1 cellular context compared by ENCODE assay signal in genomic region chr5:168317096-168317520, GRCh38.
TF ChIP-seq lines count a peak whose summit lies in the region.

No MANE protein-coding gene starts in this region.

TF ChIP-seq in IMR-90, 13 proteins besides CTCF, POLR2A, EP300 and RAD21 (continued from another document):
- TF ChIP-seq USF2 (IDR thresholded peaks at IDR 0.05; ENCODE audit: low read depth, low read length) (no peak), SMC3 (IDR thresholded peaks at IDR 0.05; ENCODE audit: low read depth, low read length) (no peak), FOS (IDR thresholded peaks at IDR 0.05; ENCODE audit: low read depth, low read length) (no peak), RCOR1 (IDR thresholded peaks at IDR 0.05; ENCODE audit: insufficient replicate concordance, low read length) (no peak), CEBPB (IDR thresholded peaks at IDR 0.05; ENCODE audit: low read depth, low read length) (no peak), CHD1 (IDR thresholded peaks at IDR 0.05; ENCODE audit: low read depth, low read length) (no peak), MAFK (IDR thresholded peaks at IDR 0.05; ENCODE audit: low read depth, low read length) (no peak)
TF ChIP-seq in IMR-90: peak in this region for 0.
